Comparison of ENCODE assay signal across 1 cellular context in the genomic region with DNA sequence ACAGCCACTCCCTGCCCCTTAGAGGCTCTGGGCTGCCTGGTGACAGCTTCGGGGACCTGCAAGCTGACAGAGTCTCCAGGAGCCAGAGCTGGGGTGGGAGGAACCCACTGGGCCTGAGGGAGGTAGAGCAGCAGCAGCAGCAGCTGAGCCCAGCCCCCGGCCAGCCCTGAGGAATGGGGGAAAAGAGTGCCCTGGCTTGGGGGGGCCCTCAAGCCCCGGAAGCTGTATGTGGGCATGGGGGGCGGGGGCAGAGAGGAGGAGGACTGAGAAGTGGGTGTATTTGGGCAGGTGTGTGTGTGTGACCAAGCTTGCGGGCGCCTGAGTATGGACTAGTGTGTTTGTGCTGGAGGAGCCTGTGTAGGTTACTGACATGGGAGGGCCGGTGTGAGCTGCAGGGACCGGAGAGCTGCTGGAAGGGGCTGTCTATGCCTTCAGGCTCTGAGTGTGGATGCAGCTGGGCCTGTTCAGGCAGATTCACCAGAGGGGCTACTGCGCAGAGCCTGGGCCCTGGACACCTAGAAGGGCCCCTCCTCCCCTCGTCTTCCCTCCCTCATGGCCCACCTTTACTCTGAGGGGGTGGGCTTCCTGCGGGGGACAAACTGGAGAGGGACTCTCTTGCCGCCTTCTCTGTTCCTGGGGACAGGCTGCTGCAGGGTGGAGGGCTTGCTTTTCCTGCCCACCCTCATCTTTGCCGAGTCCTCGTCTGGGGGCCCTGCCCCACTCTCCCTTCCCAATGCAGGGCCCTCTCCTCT.
TF ChIP-seq lines count a peak whose summit lies in the region.

No MANE protein-coding gene starts in this region.

TF ChIP-seq in GM23338, 12 proteins besides CTCF, POLR2A, EP300 and RAD21 (continued from another document):
- no peak for TF ChIP-seq ZNF114 (CRISPR knock-in tag; IDR thresholded peaks at IDR 0.05)
- no peak for TF ChIP-seq NANOG (IDR thresholded peaks at IDR 0.05; ENCODE audit: borderline replicate concordance)
- no peak for TF ChIP-seq CREB1 (CRISPR knock-in tag; IDR thresholded peaks at IDR 0.05; ENCODE audit: low read depth)
- TF ChIP-seq EZH2 (IDR thresholded peaks at IDR 0.05; ENCODE audit: low read depth, unreplicated experiment), result no peak
- TF ChIP-seq, protein P1, sequence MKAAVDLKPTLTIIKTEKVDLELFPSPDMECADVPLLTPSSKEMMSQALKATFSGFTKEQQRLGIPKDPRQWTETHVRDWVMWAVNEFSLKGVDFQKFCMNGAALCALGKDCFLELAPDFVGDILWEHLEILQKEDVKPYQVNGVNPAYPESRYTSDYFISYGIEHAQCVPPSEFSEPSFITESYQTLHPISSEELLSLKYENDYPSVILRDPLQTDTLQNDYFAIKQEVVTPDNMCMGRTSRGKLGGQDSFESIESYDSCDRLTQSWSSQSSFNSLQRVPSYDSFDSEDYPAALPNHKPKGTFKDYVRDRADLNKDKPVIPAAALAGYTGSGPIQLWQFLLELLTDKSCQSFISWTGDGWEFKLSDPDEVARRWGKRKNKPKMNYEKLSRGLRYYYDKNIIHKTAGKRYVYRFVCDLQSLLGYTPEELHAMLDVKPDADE (IDR thresholded peaks at IDR 0.05), result no peak
- TF ChIP-seq ZNF462 (CRISPR knock-in tag; IDR thresholded peaks at IDR 0.05), result no peak
- no peak for TF ChIP-seq JUNB (IDR thresholded peaks at IDR 0.05; ENCODE audit: unreplicated experiment)
- no peak for TF ChIP-seq POLR2AphosphoS5 (IDR thresholded peaks at IDR 0.05; ENCODE audit: low read depth)
- TF ChIP-seq EZH2phosphoT487 (IDR thresholded peaks at IDR 0.05; ENCODE audit: unreplicated experiment), result no peak
